Comparison of ENCODE assay signal across 27 cellular contexts in genomic region chr9:68964765-68965164, GRCh38. TPM values are rescaled to one million over a fixed set of nuclear protein-coding genes. Genes with fewer than 3 reads are reported as not detected.
DNase-seq lines count a peak whose midpoint lies in the region; ATAC-seq, FAIRE-seq and TF ChIP-seq lines count a peak whose summit lies in the region.
"Had no signal": no experiment of that assay in that cellular context is flagged by ENCODE, and none has a peak within 500 bp of the region (broad histone marks: within the 10 kb centered on the region; RNA-seq: fewer than 3 reads in every experiment).

No MANE protein-coding gene starts in this region.

- DNase-seq in Calu3 (no peak), left colon (no peak), pancreas (no peak), amygdala (lab: John Stamatoyannopoulos, UW) (no peak), spleen (no peak)
- DNase-seq in activated CD4-positive, alpha-beta T cell treated with anti-CD3 and anti-CD28 coated beads for 4 hours: no peak
- DNase-seq: Caco-2; CD4-positive, alpha-beta T cell; DMS153; NCI-H1092; NCI-H1436 treated with DMSO at 0.1 percent for 48 hours; NCI-H1930; NCI-H2227 treated with DMSO at 0.1 percent for 48 hours; NCI-H510A; NCI-H748 treated with DMSO at 0.1 percent for 48 hours; SHP77 treated with DMSO at 0.1 percent for 48 hours had no signal

- no peak overlapping the region for H3K4me3 ChIP-seq in pancreas
- H3K4me3 ChIP-seq in spleen: no peak overlapping the region
- H3K4me3 ChIP-seq: A549, K562, SK-N-MC had no signal

- H3K9me3 ChIP-seq in pancreas (no peaks in the 10 kb centered on the region), spleen (no peaks in the 10 kb centered on the region)
- H3K9me3 ChIP-seq: A549, Caco-2 had no signal

- peak; percentile 44 for ATAC-seq in left colon
- peak in 3 of 4 donors; percentile 34 to 52 (median 40) for ATAC-seq in pancreas
- ATAC-seq in GM21825 (IDR thresholded peaks at IDR 0.05; ENCODE audit: unreplicated experiment): no peak
- ATAC-seq: A549, HepG2, K562 had no signal

- H3K4me1 Mint-ChIP-seq in Calu3 (ENCODE audit: low read depth, unreplicated experiment): peaks cover 14% of the 10 kb centered on the region

- peaks cover 3% of the 10 kb centered on the region for H3K9me3 Mint-ChIP-seq in Calu3 (ENCODE audit: low read depth, unreplicated experiment)
- H3K9me3 Mint-ChIP-seq: CD4-positive, alpha-beta T cell had no signal

- FAIRE-seq in pancreas (lab: Jason Lieb, UNC): no peak
- FAIRE-seq: A549, H54, HepG2, K562 had no signal

- H3K4me3 Mint-ChIP-seq in Calu3 (ENCODE audit: low read depth, unreplicated experiment): no peak overlapping the region
- H3K4me3 Mint-ChIP-seq: CD4-positive, alpha-beta T cell had no signal

- 68% methylated on average over 3 of the region's 3 CpGs for WGBS in pancreas, 2 donors
- 78 to 93% (median 87%) methylated on average over 3 of the region's 3 CpGs for WGBS in spleen, 5 donors

- peak overlapping the region; percentile 75 for H3K27ac Mint-ChIP-seq in Calu3 (ENCODE audit: unreplicated experiment)
- H3K27ac Mint-ChIP-seq: CD4-positive, alpha-beta T cell had no signal

- H3K27me3 ChIP-seq in pancreas (no peaks in the 10 kb centered on the region), spleen (replicated peaks in 1 of 7) (no peaks in the 10 kb centered on the region)

- BruUV-seq in Calu3 (replicated peaks; lab: Mats Ljungman, UMichigan): no TSS peak

- TF ChIP-seq POLR2A in spleen (IDR thresholded peaks at IDR 0.05): no peak

- intact Hi-C loops in Calu3 (cut with micrococcal nuclease; ENCODE audit: unreplicated experiment): no loop called here
- intact Hi-C loops in left colon (cut with DNase I, micrococcal nuclease): no loop called here
- intact Hi-C loops in pancreas (cut with DNase I): no loop called here
- intact Hi-C loops in spleen (cut with DNase I; ENCODE audit: low total_unique reads): no loop called here

- CTCF ChIA-PET in Calu3 (lab: Charles Lee): interaction anchor here (0.9 to 1.6 kb wide), 4 partner anchors 10 to 226 kb away, joined by 3 to 8 read pairs (median 3); no protein-coding TSS in a partner anchor

- H3K4me1 ChIP-seq in pancreas (peaks cover 4 to 17% (median 7%) of the 10 kb centered on the region in 3 donors), spleen (peaks cover 0 to 3% (median 0%) of the 10 kb centered on the region in 6 donors)
- H3K4me1 ChIP-seq: A549, Caco-2 had no signal

- TF ChIP-seq CTCF in Calu3 (IDR thresholded peaks at IDR 0.05; ENCODE audit: unreplicated experiment) (no peak), VCaP (conservative IDR thresholded peaks at IDR 0.05) (no peak), pancreas (IDR thresholded peaks at IDR 0.05) (no peak), spleen (IDR thresholded peaks at IDR 0.05 in 8 of 11, conservative IDR thresholded peaks at IDR 0.05 in 3 of 11) (no peak)

- H3K27me3 Mint-ChIP-seq in Calu3 (ENCODE audit: unreplicated experiment): no peaks in the 10 kb centered on the region
- H3K27me3 Mint-ChIP-seq: CD4-positive, alpha-beta T cell had no signal

- no peaks in the 10 kb centered on the region for H3K36me3 ChIP-seq in pancreas
- no peaks in the 10 kb centered on the region for H3K36me3 ChIP-seq in spleen

- H3K27ac ChIP-seq in VCaP (peak overlapping the region; percentile 62), pancreas (peak overlapping the region in 1 of 4 donors; percentile 41), spleen (no peak overlapping the region)
- H3K27ac ChIP-seq: A549, RWPE1, SK-N-MC had no signal

- no peaks in the 10 kb centered on the region for H3K36me3 Mint-ChIP-seq in Calu3 (ENCODE audit: insufficient read depth, unreplicated experiment)

RNA-seq across cellular contexts. Expression of gene PRKACG, which starts 49.1 kb away (rescaled TPM):
- not detected in 2 replicates for total RNA-seq in Calu3 (2022)
- total RNA-seq in left colon: not detected
- not detected for total RNA-seq in pancreas
- not detected for polyA plus RNA-seq in pancreas
- not detected for total RNA-seq in spleen
- polyA plus RNA-seq in spleen: not detected
- total RNA-seq: Caco-2; CD4-positive, alpha-beta T cell; G401; HepG2; K562; LHCN-M2 had no signal
- polyA plus RNA-seq: A549, BJ, HepG2, K562 had no signal
